ENCODE assay signal across 22 cellular contexts in the genomic region with DNA sequence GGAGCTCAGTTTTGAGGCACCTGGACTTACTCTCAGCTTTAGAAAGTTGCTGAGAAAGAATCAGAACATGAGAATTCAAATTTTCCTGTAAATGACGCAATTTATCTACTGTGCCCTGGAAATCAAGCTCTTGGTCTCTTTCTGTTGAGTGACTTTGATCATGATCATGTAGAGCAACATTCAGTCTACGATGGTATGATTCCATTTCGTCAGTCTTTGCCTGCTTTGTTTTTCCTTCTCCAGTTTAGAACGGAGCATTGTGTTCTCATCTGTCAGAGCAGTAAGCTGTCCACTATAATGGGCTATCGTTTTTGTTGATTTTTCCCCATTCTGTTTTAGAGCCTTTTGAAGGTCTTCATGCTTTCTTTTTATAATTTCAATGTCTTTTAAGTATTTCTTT. TPM values are rescaled to one million over a fixed set of nuclear protein-coding genes. Genes with fewer than 3 reads are reported as not detected.
A peak's percentile ranks its signal among the peaks of the same experiment; 100 is the strongest.
DNase-seq lines count a peak whose midpoint lies in the region; TF ChIP-seq lines count a peak whose summit lies in the region.
"Had no signal": no experiment of that assay in that cellular context is flagged by ENCODE, and none has a peak within 500 bp of the region (broad histone marks: within the 10 kb centered on the region; RNA-seq: fewer than 3 reads in every experiment).

No MANE protein-coding gene starts in this region.

- H3K27ac ChIP-seq in ovary: peak overlapping the region; percentile 9 to 62
- H3K27ac ChIP-seq in uterus: peak overlapping the region; percentile 62 to 85
- H3K27ac ChIP-seq: 22Rv1, C4-2B, GM23248 had no signal

- no peak overlapping the region for H3K4me3 ChIP-seq in ovary
- H3K4me3 ChIP-seq in uterus: no peak overlapping the region
- H3K4me3 ChIP-seq: GM23248 had no signal

- TF ChIP-seq EP300 in ovary (IDR thresholded peaks at IDR 0.05): no peak

- 10 to 21% (median 16%) methylated on average over 5 of the region's 5 CpGs for WGBS in ovary, 3 donors

- TF ChIP-seq CTCF in ovary (IDR thresholded peaks at IDR 0.05) (no peak), uterus (IDR thresholded peaks at IDR 0.05) (no peak)

- no peak overlapping the region for H3K4me3 Mint-ChIP-seq in activated T-cell treated with anti-CD3 and anti-CD28 coated beads, Interleukin-2, amount 50 U/mL, for 24 hours
- H3K4me3 Mint-ChIP-seq: CD8-positive, alpha-beta memory T cell; H9; HFFc6 had no signal

- no peaks in the 10 kb centered on the region for H3K27me3 Mint-ChIP-seq in activated T-cell treated with anti-CD3 and anti-CD28 coated beads, Interleukin-2, amount 50 U/mL, for 24 hours
- H3K27me3 Mint-ChIP-seq: CD8-positive, alpha-beta memory T cell had no signal

- intact Hi-C loops in ovary (cut with DNase I): no loop called here
- intact Hi-C loops in uterus (cut with DNase I; ENCODE audit: low total_unique reads): no loop called here
- intact Hi-C loops in posterior cingulate gyrus (cut with DNase I): no loop called here

- peaks cover 95% of the 10 kb centered on the region for H3K36me3 Mint-ChIP-seq in activated T-cell treated with anti-CD3 and anti-CD28 coated beads, Interleukin-2, amount 50 U/mL, for 24 hours (ENCODE audit: low read depth)

- TF ChIP-seq POLR2A in ovary (IDR thresholded peaks at IDR 0.05) (no peak), uterus (IDR thresholded peaks at IDR 0.05) (no peak)

- H3K4me1 Mint-ChIP-seq in activated T-cell treated with anti-CD3 and anti-CD28 coated beads, Interleukin-2, amount 50 U/mL, for 24 hours (ENCODE audit: low read depth): peaks cover 54% of the 10 kb centered on the region

- H3K9me3 ChIP-seq in ovary (no peaks in the 10 kb centered on the region), uterus (no peaks in the 10 kb centered on the region)

- H3K9me3 Mint-ChIP-seq in activated T-cell treated with anti-CD3 and anti-CD28 coated beads, Interleukin-2, amount 50 U/mL, for 24 hours: no peaks in the 10 kb centered on the region
- H3K9me3 Mint-ChIP-seq: CD8-positive, alpha-beta memory T cell; H9; HFFc6 had no signal

- no peaks in the 10 kb centered on the region for H3K36me3 ChIP-seq in ovary
- H3K36me3 ChIP-seq in uterus: no peaks in the 10 kb centered on the region

- peak overlapping the region; percentile 31 for H3K27ac Mint-ChIP-seq in activated T-cell treated with anti-CD3 and anti-CD28 coated beads, Interleukin-2, amount 50 U/mL, for 24 hours
- H3K27ac Mint-ChIP-seq: H9, HFFc6 had no signal

- DNase-seq in activated T-cell treated with anti-CD3 and anti-CD28 coated beads, Interleukin-2, amount 50 U/mL, for 24 hours: no peak
- DNase-seq in activated T-cell treated with anti-CD3 and anti-CD28 coated beads for 4 hours (no peak), globus pallidus (ENCODE audit: low spot score) (peak; percentile 80), ovary (no peak), uterus (no peak), SHP77 treated with DMSO at 0.1 percent for 48 hours (lab: John Stamatoyannopoulos, UW) (no peak), NCI-H128 (lab: John Stamatoyannopoulos, UW; ENCODE audit: unreplicated experiment) (no peak), posterior cingulate gyrus (no peak)
- DNase-seq: Calu3; CD8-positive, alpha-beta memory T cell; DMS153; GM23248; H9; HFFc6; Karpas-422; NCI-H1417; NCI-H1694 treated with DMSO at 0.1 percent for 48 hours; NCI-H446 treated with DMSO at 0.1 percent for 48 hours; NCI-H526 treated with DMSO at 0.1 percent for 48 hours; OCI-M1 had no signal

- peaks cover 34% of the 10 kb centered on the region for H3K4me1 ChIP-seq in ovary (ENCODE audit: insufficient read depth)
- H3K4me1 ChIP-seq in uterus: peaks cover 18 to 20% of the 10 kb centered on the region in 2 donors

- H3K27me3 ChIP-seq in ovary (no peaks in the 10 kb centered on the region), uterus (no peaks in the 10 kb centered on the region)

RNA-seq across cellular contexts. Expression of a gene that starts 20.7 kb away (rescaled TPM):
- 100 to 1,000 TPM in 1 of 7 donors, 10 to 100 TPM in 6; 27.8 to 102 (median 84.5) TPM for total RNA-seq in ovary
- 10 to 100 TPM; 12.6 to 19.0 TPM for polyA plus RNA-seq in ovary
- 100 to 1,000 TPM in 1 of 4 donors, 10 to 100 TPM in 3; 38.4 to 111 (median 59.2) TPM for total RNA-seq in uterus

RNA-seq across cellular contexts. Expression of a gene that starts 34.2 kb away (rescaled TPM):
- total RNA-seq in ovary (1 to 10 TPM in 6 of 7 donors, under 1 TPM in 1; 0.92 to 4.1 (median 3.6) TPM), uterus (1 to 10 TPM; 1.4 to 8.5 (median 4.8) TPM)
- polyA plus RNA-seq in ovary: 1 to 10 TPM; 3.7 to 3.9 TPM
